ENCODE assay signal across 1 cellular context in the genomic region with DNA sequence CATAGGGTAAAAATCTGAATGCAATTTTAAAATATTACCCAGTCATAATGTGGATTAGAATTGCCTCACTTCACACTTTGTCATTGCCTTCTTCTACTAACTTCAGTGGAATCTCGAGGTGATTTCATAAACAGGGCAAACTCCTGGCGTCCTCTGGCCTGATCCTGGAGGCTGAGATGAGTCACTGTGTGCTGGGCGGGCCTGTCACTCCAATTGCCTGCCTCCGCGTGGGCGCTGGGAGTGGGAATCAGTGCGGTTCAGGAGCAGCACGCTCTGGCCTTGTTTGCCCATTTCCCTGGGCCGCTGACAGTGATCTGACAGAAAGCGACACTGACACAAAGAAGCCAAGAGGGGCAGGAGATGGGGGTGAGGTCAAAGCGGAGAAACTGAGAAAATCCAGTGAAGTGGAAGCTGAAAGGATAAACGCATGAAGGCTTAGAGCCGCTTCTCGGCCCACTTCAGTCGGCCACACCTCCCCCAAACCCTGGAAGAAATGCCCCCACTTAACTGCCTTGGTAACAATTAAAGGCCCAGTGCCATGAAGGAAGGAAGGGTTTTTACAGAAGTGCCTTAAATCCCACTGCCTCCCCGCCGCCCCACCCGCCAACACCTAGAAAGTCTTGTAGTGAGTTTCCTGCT.
TF ChIP-seq lines count a peak whose summit lies in the region.

No MANE protein-coding gene starts in this region.

TF ChIP-seq in HepG2, 621 proteins besides CTCF, POLR2A, EP300 and RAD21 (continued from another document):
- TF ChIP-seq, protein P1, sequence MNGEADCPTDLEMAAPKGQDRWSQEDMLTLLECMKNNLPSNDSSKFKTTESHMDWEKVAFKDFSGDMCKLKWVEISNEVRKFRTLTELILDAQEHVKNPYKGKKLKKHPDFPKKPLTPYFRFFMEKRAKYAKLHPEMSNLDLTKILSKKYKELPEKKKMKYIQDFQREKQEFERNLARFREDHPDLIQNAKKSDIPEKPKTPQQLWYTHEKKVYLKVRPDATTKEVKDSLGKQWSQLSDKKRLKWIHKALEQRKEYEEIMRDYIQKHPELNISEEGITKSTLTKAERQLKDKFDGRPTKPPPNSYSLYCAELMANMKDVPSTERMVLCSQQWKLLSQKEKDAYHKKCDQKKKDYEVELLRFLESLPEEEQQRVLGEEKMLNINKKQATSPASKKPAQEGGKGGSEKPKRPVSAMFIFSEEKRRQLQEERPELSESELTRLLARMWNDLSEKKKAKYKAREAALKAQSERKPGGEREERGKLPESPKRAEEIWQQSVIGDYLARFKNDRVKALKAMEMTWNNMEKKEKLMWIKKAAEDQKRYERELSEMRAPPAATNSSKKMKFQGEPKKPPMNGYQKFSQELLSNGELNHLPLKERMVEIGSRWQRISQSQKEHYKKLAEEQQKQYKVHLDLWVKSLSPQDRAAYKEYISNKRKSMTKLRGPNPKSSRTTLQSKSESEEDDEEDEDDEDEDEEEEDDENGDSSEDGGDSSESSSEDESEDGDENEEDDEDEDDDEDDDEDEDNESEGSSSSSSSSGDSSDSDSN (CRISPR knock-in tag; IDR thresholded peaks at IDR 0.05) = no peak
- no peak for TF ChIP-seq TGIF2 (CRISPR knock-in tag; IDR thresholded peaks at IDR 0.05)
